22 cellular contexts compared by ENCODE assay signal in the genomic region with DNA sequence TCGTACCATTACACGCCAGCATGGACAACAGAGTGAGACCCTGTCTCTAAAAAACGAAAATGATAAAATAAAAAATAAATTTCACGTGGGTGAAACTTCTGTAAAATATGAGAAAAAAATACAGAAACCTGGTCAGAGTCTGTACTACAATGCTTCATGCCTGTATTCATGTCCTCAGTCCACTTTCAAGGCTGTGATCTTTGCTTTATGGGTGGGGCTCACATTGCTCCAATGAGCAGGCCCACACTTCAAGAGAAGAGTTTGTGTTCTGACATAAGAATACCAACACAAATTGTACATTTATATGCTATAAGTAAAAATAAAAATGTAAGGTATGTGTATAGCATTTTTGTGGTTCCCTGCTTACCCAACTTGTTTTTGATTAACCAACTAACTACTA.
"Had no signal": no experiment of that assay in that cellular context is flagged by ENCODE, and none has a peak within 500 bp of the region (broad histone marks: within the 10 kb centered on the region; RNA-seq: fewer than 3 reads in every experiment).

No MANE protein-coding gene starts in this region.

- H3K36me3 ChIP-seq: neutrophil, right atrium auricular region, right lobe of liver, spleen, tibial nerve, vagina had no signal

- ATAC-seq: left lobe of liver; naive thymus-derived CD8-positive, alpha-beta T cell; psoas muscle; right lobe of liver; stimulated activated effector memory CD8-positive, alpha-beta T cell treated with anti-CD3 and anti-CD28 coated beads, Interleukin-12 subunit alpha, Interleukin-12 subunit beta, amount 100 ng/mL, for 72 hours had no signal

- DNase-seq: head of caudate nucleus; hypothalamus; immature natural killer cell; islet precursor cell; mesendoderm; naive thymus-derived CD8-positive, alpha-beta T cell; occipital lobe; psoas muscle; right lobe of liver; spleen; stimulated activated CD4-positive, alpha-beta T cell treated with anti-CD3 and anti-CD28 coated beads, Interleukin-4, amount 100 ng/mL, for 24 hours; stimulated activated naive CD4-positive, alpha-beta T cell; substantia nigra had no signal

- H3K9ac ChIP-seq: parathyroid adenoma had no signal

- H3K4me3 ChIP-seq: lung, psoas muscle, right atrium auricular region, right lobe of liver, skin epidermis, spleen, tibial nerve, vagina had no signal

- H3K27me3 ChIP-seq: right atrium auricular region, right lobe of liver, tibial nerve, vagina had no signal

- H3K9me3 ChIP-seq: neutrophil, psoas muscle, right atrium auricular region, right lobe of liver, spleen, tibial nerve, vagina had no signal

- H3K4me1 ChIP-seq: parathyroid adenoma, right atrium auricular region, right lobe of liver, vagina had no signal

- H3K27ac ChIP-seq: neutrophil, parathyroid adenoma, psoas muscle, right atrium auricular region, right lobe of liver, skin epidermis, tibial nerve, vagina had no signal
